ENCODE assay signal across 1 cellular context in genomic region chr18:48538531-48539405, GRCh38.
TF ChIP-seq lines count a peak whose summit lies in the region.

CTIF (plus strand) TSS chr18:48539031; CDS start chr18:48619566, 80,535 bp downstream.

TF ChIP-seq in WTC11, 78 proteins besides CTCF, POLR2A, EP300 and RAD21 (continued from another document and continues in another):
- no peak for TF ChIP-seq ZNF512 (CRISPR knock-in tag; IDR thresholded peaks at IDR 0.05; ENCODE audit: borderline replicate concordance)
- TF ChIP-seq RORB (CRISPR knock-in tag; IDR thresholded peaks at IDR 0.05), result no peak
- no peak for TF ChIP-seq ESRRA (CRISPR knock-in tag; IDR thresholded peaks at IDR 0.05; ENCODE audit: borderline replicate concordance)
- peak; percentile 82 for TF ChIP-seq SP1 (CRISPR knock-in tag; conservative IDR thresholded peaks at IDR 0.05)
- no peak for TF ChIP-seq ZNF317 (CRISPR knock-in tag; IDR thresholded peaks at IDR 0.05; ENCODE audit: borderline replicate concordance, low read depth)
- no peak for TF ChIP-seq CDX4 (CRISPR knock-in tag; IDR thresholded peaks at IDR 0.05; ENCODE audit: borderline replicate concordance)
- peak; percentile 49; the same call in 1 of the 2 replicates for TF ChIP-seq MAX (CRISPR knock-in tag; IDR thresholded peaks at IDR 0.05)
- TF ChIP-seq PRDM15 (CRISPR knock-in tag; IDR thresholded peaks at IDR 0.05), result no peak
- TF ChIP-seq E2F1 (CRISPR knock-in tag; IDR thresholded peaks at IDR 0.05), result no peak
- TF ChIP-seq ZNF121 (CRISPR knock-in tag; IDR thresholded peaks at IDR 0.05), result peak; percentile 72; the same call in 1 of the 2 replicates
- TF ChIP-seq USF2 (CRISPR knock-in tag; IDR thresholded peaks at IDR 0.05), result peak; percentile 91
- TF ChIP-seq ARID4B (CRISPR knock-in tag; IDR thresholded peaks at IDR 0.05; ENCODE audit: borderline replicate concordance), result no peak
- TF ChIP-seq ETV6 (CRISPR knock-in tag; IDR thresholded peaks at IDR 0.05), result no peak; the same call in 1 of the 2 replicates
- TF ChIP-seq HMGA2 (CRISPR knock-in tag; IDR thresholded peaks at IDR 0.05), result no peak
- TF ChIP-seq FOXP4 (CRISPR knock-in tag; IDR thresholded peaks at IDR 0.05), result 0 out of 2 replicates have a peak, but pooled peaks have one; percentile 25
- TF ChIP-seq NFATC4 (CRISPR knock-in tag; IDR thresholded peaks at IDR 0.05), result no peak
- no peak for TF ChIP-seq PREB (CRISPR knock-in tag; IDR thresholded peaks at IDR 0.05; ENCODE audit: borderline replicate concordance)
- no peak for TF ChIP-seq SOX15 (CRISPR knock-in tag; IDR thresholded peaks at IDR 0.05)
- no peak for TF ChIP-seq AR (CRISPR knock-in tag; IDR thresholded peaks at IDR 0.05)
- no peak for TF ChIP-seq HMGXB4 (CRISPR knock-in tag; IDR thresholded peaks at IDR 0.05)
- no peak for TF ChIP-seq SMAD4 (CRISPR knock-in tag; IDR thresholded peaks at IDR 0.05)
- TF ChIP-seq AFF4 (CRISPR knock-in tag; IDR thresholded peaks at IDR 0.05; ENCODE audit: borderline replicate concordance), result no peak
- no peak for TF ChIP-seq NR3C1 (CRISPR knock-in tag; conservative IDR thresholded peaks at IDR 0.05; ENCODE audit: low read depth)
- no peak for TF ChIP-seq MXD4 (CRISPR knock-in tag; IDR thresholded peaks at IDR 0.05; ENCODE audit: borderline replicate concordance)
- no peak for TF ChIP-seq RELA (CRISPR knock-in tag; IDR thresholded peaks at IDR 0.05; ENCODE audit: borderline replicate concordance)
